Comparison of ENCODE assay signal across 1 cellular context in genomic region chr18:62236252-62236651, GRCh38.
TF ChIP-seq lines count a peak whose summit lies in the region.

No MANE protein-coding gene starts in this region.

TF ChIP-seq in GM12878, 131 proteins besides CTCF, POLR2A, EP300 and RAD21:
- TF ChIP-seq HCFC1 (IDR thresholded peaks at IDR 0.05; ENCODE audit: low read length) (no peak), TAF1 (IDR thresholded peaks at IDR 0.05; ENCODE audit: borderline replicate concordance, low read depth, low read length) (no peak)
TF ChIP-seq in GM12878: peak in this region for 0.
